Comparison of ENCODE assay signal across 2 cellular contexts in the genomic region with DNA sequence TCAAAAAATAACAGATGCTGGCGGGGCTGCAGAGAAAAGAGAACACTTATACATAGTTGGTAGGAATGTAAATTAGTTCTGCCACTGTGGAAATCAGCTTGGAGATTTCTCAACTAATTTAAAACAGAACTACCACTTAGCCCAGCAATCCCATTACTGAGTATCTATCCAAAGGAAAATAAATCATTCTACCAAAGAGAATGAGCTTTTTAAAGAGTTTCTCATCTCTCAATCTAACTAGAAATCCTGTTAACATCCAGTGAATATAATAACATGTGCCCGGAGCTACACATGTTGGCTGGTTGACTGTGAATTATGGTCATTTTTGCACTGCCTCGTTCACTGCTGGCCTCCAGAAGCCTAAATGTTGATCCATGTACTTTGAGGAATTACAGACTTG.
TF ChIP-seq lines count a peak whose summit lies in the region.

No MANE protein-coding gene starts in this region.

TF ChIP-seq in SK-N-SH treated with all-trans-retinoic acid at 6 μM for 48 hours, 23 proteins besides CTCF, POLR2A, EP300 and RAD21 (continued from another document and continues in another):
- TF ChIP-seq, protein P1, sequence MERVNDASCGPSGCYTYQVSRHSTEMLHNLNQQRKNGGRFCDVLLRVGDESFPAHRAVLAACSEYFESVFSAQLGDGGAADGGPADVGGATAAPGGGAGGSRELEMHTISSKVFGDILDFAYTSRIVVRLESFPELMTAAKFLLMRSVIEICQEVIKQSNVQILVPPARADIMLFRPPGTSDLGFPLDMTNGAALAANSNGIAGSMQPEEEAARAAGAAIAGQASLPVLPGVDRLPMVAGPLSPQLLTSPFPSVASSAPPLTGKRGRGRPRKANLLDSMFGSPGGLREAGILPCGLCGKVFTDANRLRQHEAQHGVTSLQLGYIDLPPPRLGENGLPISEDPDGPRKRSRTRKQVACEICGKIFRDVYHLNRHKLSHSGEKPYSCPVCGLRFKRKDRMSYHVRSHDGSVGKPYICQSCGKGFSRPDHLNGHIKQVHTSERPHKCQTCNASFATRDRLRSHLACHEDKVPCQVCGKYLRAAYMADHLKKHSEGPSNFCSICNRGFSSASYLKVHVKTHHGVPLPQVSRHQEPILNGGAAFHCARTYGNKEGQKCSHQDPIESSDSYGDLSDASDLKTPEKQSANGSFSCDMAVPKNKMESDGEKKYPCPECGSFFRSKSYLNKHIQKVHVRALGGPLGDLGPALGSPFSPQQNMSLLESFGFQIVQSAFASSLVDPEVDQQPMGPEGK (CRISPR knock-in tag; IDR thresholded peaks at IDR 0.05; ENCODE audit: borderline replicate concordance) = no peak
- TF ChIP-seq, protein P2, sequence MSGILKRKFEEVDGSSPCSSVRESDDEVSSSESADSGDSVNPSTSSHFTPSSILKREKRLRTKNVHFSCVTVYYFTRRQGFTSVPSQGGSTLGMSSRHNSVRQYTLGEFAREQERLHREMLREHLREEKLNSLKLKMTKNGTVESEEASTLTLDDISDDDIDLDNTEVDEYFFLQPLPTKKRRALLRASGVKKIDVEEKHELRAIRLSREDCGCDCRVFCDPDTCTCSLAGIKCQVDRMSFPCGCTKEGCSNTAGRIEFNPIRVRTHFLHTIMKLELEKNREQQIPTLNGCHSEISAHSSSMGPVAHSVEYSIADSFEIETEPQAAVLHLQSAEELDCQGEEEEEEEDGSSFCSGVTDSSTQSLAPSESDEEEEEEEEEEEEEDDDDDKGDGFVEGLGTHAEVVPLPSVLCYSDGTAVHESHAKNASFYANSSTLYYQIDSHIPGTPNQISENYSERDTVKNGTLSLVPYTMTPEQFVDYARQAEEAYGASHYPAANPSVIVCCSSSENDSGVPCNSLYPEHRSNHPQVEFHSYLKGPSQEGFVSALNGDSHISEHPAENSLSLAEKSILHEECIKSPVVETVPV (CRISPR knock-in tag; IDR thresholded peaks at IDR 0.05) = peak; percentile 93
- TF ChIP-seq ZNF565 (CRISPR knock-in tag; conservative IDR thresholded peaks at IDR 0.05; ENCODE audit: low read depth) (peak; percentile 67; the same call in 1 of the 2 replicates), RARB (CRISPR knock-in tag; IDR thresholded peaks at IDR 0.05) (no peak), PPARA (CRISPR knock-in tag; IDR thresholded peaks at IDR 0.05; ENCODE audit: borderline replicate concordance) (no peak), GLIS3 (CRISPR knock-in tag; IDR thresholded peaks at IDR 0.05) (no peak; the same call in 1 of the 2 replicates), TOX (CRISPR knock-in tag; IDR thresholded peaks at IDR 0.05; ENCODE audit: borderline replicate concordance) (no peak), ISL1 (CRISPR knock-in tag; IDR thresholded peaks at IDR 0.05) (peak; percentile 97), SNAI2 (CRISPR knock-in tag; IDR thresholded peaks at IDR 0.05) (no peak; the same call in 1 of the 2 replicates), ZC3H10 (CRISPR knock-in tag; IDR thresholded peaks at IDR 0.05) (no peak), ZFP30 (CRISPR knock-in tag; IDR thresholded peaks at IDR 0.05) (peak; percentile 40), ARNTL (CRISPR knock-in tag; IDR thresholded peaks at IDR 0.05; ENCODE audit: borderline replicate concordance, low read depth) (0 out of 2 replicates have a peak, but pooled peaks have one; percentile 48), ESRRG (CRISPR knock-in tag; IDR thresholded peaks at IDR 0.05) (peak; percentile 48; the same call in 1 of the 2 replicates)
- TF ChIP-seq, protein P3, sequence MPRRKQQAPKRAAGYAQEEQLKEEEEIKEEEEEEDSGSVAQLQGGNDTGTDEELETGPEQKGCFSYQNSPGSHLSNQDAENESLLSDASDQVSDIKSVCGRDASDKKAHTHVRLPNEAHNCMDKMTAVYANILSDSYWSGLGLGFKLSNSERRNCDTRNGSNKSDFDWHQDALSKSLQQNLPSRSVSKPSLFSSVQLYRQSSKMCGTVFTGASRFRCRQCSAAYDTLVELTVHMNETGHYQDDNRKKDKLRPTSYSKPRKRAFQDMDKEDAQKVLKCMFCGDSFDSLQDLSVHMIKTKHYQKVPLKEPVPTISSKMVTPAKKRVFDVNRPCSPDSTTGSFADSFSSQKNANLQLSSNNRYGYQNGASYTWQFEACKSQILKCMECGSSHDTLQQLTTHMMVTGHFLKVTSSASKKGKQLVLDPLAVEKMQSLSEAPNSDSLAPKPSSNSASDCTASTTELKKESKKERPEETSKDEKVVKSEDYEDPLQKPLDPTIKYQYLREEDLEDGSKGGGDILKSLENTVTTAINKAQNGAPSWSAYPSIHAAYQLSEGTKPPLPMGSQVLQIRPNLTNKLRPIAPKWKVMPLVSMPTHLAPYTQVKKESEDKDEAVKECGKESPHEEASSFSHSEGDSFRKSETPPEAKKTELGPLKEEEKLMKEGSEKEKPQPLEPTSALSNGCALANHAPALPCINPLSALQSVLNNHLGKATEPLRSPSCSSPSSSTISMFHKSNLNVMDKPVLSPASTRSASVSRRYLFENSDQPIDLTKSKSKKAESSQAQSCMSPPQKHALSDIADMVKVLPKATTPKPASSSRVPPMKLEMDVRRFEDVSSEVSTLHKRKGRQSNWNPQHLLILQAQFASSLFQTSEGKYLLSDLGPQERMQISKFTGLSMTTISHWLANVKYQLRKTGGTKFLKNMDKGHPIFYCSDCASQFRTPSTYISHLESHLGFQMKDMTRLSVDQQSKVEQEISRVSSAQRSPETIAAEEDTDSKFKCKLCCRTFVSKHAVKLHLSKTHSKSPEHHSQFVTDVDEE (CRISPR knock-in tag; IDR thresholded peaks at IDR 0.05) = peak; percentile 99
- TF ChIP-seq, protein P4, sequence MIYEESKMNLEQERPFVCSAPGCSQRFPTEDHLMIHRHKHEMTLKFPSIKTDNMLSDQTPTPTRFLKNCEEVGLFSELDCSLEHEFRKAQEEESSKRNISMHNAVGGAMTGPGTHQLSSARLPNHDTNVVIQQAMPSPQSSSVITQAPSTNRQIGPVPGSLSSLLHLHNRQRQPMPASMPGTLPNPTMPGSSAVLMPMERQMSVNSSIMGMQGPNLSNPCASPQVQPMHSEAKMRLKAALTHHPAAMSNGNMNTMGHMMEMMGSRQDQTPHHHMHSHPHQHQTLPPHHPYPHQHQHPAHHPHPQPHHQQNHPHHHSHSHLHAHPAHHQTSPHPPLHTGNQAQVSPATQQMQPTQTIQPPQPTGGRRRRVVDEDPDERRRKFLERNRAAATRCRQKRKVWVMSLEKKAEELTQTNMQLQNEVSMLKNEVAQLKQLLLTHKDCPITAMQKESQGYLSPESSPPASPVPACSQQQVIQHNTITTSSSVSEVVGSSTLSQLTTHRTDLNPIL (CRISPR knock-in tag; IDR thresholded peaks at IDR 0.05; ENCODE audit: low read depth) = peak; percentile 76
- TF ChIP-seq, protein P5, sequence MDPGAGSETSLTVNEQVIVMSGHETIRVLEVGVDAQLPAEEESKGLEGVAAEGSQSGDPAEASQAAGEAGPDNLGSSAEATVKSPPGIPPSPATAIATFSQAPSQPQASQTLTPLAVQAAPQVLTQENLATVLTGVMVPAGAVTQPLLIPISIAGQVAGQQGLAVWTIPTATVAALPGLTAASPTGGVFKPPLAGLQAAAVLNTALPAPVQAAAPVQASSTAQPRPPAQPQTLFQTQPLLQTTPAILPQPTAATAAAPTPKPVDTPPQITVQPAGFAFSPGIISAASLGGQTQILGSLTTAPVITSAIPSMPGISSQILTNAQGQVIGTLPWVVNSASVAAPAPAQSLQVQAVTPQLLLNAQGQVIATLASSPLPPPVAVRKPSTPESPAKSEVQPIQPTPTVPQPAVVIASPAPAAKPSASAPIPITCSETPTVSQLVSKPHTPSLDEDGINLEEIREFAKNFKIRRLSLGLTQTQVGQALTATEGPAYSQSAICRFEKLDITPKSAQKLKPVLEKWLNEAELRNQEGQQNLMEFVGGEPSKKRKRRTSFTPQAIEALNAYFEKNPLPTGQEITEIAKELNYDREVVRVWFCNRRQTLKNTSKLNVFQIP (CRISPR knock-in tag; IDR thresholded peaks at IDR 0.05; ENCODE audit: borderline replicate concordance, low read depth) = no peak; the same call in 1 of the 2 replicates

TF ChIP-seq in HepG2, 621 proteins besides CTCF, POLR2A, EP300 and RAD21 (continued from another document):
- TF ChIP-seq, protein P6, sequence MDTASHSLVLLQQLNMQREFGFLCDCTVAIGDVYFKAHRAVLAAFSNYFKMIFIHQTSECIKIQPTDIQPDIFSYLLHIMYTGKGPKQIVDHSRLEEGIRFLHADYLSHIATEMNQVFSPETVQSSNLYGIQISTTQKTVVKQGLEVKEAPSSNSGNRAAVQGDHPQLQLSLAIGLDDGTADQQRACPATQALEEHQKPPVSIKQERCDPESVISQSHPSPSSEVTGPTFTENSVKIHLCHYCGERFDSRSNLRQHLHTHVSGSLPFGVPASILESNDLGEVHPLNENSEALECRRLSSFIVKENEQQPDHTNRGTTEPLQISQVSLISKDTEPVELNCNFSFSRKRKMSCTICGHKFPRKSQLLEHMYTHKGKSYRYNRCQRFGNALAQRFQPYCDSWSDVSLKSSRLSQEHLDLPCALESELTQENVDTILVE (CRISPR knock-in tag; IDR thresholded peaks at IDR 0.05) = no peak
- TF ChIP-seq MXI1 (IDR thresholded peaks at IDR 0.05; ENCODE audit: borderline replicate concordance, low read depth, low read length) = no peak
- no peak for TF ChIP-seq ZNF143 (CRISPR knock-in tag; IDR thresholded peaks at IDR 0.05)
- TF ChIP-seq ZNF614 (CRISPR knock-in tag; IDR thresholded peaks at IDR 0.05; ENCODE audit: borderline replicate concordance) = no peak
- TF ChIP-seq NFRKB (IDR thresholded peaks at IDR 0.05) = no peak
- TF ChIP-seq RARA (CRISPR knock-in tag; IDR thresholded peaks at IDR 0.05) = no peak
- TF ChIP-seq, protein P7, sequence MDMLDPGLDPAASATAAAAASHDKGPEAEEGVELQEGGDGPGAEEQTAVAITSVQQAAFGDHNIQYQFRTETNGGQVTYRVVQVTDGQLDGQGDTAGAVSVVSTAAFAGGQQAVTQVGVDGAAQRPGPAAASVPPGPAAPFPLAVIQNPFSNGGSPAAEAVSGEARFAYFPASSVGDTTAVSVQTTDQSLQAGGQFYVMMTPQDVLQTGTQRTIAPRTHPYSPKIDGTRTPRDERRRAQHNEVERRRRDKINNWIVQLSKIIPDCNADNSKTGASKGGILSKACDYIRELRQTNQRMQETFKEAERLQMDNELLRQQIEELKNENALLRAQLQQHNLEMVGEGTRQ (IDR thresholded peaks at IDR 0.05; ENCODE audit: low read depth, low read length) = no peak
- TF ChIP-seq, protein P7 (CRISPR knock-in tag; IDR thresholded peaks at IDR 0.05; ENCODE audit: borderline replicate concordance) = no peak
- no peak for TF ChIP-seq KAT8 (CRISPR knock-in tag; IDR thresholded peaks at IDR 0.05)
- no peak for TF ChIP-seq ZNF674 (CRISPR knock-in tag; IDR thresholded peaks at IDR 0.05; ENCODE audit: low read depth)
- TF ChIP-seq SIN3B (IDR thresholded peaks at IDR 0.05; ENCODE audit: low read length) = no peak
- TF ChIP-seq, protein P8, sequence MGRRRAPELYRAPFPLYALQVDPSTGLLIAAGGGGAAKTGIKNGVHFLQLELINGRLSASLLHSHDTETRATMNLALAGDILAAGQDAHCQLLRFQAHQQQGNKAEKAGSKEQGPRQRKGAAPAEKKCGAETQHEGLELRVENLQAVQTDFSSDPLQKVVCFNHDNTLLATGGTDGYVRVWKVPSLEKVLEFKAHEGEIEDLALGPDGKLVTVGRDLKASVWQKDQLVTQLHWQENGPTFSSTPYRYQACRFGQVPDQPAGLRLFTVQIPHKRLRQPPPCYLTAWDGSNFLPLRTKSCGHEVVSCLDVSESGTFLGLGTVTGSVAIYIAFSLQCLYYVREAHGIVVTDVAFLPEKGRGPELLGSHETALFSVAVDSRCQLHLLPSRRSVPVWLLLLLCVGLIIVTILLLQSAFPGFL (CRISPR knock-in tag; IDR thresholded peaks at IDR 0.05) = no peak
- no peak for TF ChIP-seq ZSCAN9 (CRISPR knock-in tag; IDR thresholded peaks at IDR 0.05; ENCODE audit: borderline replicate concordance)
- TF ChIP-seq GLI4 (CRISPR knock-in tag; IDR thresholded peaks at IDR 0.05; ENCODE audit: borderline replicate concordance) = no peak
- TF ChIP-seq ZNF781 (CRISPR knock-in tag; IDR thresholded peaks at IDR 0.05; ENCODE audit: borderline replicate concordance, not compliant biosample characterization) = no peak
- TF ChIP-seq ZSCAN31 (CRISPR knock-in tag; IDR thresholded peaks at IDR 0.05; ENCODE audit: low read depth) = no peak
TF ChIP-seq in HepG2: peak in this region for 0.
